In genomic region chr19:28633223-28634030, GRCh38 we compare ENCODE assay signal across 8 cellular contexts.
DNase-seq lines count a peak whose midpoint lies in the region; ATAC-seq and TF ChIP-seq lines count a peak whose summit lies in the region.

No MANE protein-coding gene starts in this region.

- H4K20me1 ChIP-seq in OCI-LY7 (ENCODE audit: insufficient read depth, low read length): no peaks in the 10 kb centered on the region

- intact Hi-C loops in CD8-positive, alpha-beta T cell (cut with DNase I, micrococcal nuclease): loop anchor here (1.0 to 5.0 kb wide), 2 partner anchors 167 to 391 kb away; no protein-coding TSS in a partner anchor
- intact Hi-C loops in OCI-LY7 (cut with micrococcal nuclease; ENCODE audit: unreplicated experiment) (loop anchor here (1.0 to 2.0 kb wide), 3 partner anchors 91 to 391 kb away; no protein-coding TSS in a partner anchor), lower leg skin (cut with DNase I; ENCODE audit: low total_unique reads) (no loop called here)
- intact Hi-C loops in activated naive CD4-positive, alpha-beta T cell treated with anti-CD3 and anti-CD28 coated beads for 36 hours (cut with micrococcal nuclease): loop anchor here (1.0 to 5.0 kb wide), 2 partner anchors 167 to 661 kb away; no protein-coding TSS in a partner anchor

- no peak overlapping the region for H3K4me3 Mint-ChIP-seq in CD8-positive, alpha-beta T cell
- no peak overlapping the region for H3K4me3 Mint-ChIP-seq in activated naive CD4-positive, alpha-beta T cell treated with anti-CD3 and anti-CD28 coated beads for 36 hours

- H3K36me3 ChIP-seq in CD8-positive, alpha-beta T cell (ENCODE audit: insufficient read depth, low read length): no peaks in the 10 kb centered on the region
- no peaks in the 10 kb centered on the region for H3K36me3 ChIP-seq in OCI-LY7 (ENCODE audit: insufficient read depth, low read length)

- H3K4me3 ChIP-seq in CD8-positive, alpha-beta T cell (ENCODE audit: low read depth, low read length): no peak overlapping the region
- no peak overlapping the region for H3K4me3 ChIP-seq in OCI-LY7 (ENCODE audit: low read depth, low read length, poor library complexity, severe bottlenecking)
- no peak overlapping the region for H3K4me3 ChIP-seq in lower leg skin (ENCODE audit: low read depth, poor library complexity, severe bottlenecking)

- H3K4me1 ChIP-seq in CD8-positive, alpha-beta T cell (ENCODE audit: insufficient read depth, low read length): peaks cover 12% of the 10 kb centered on the region
- H3K4me1 ChIP-seq in OCI-LY7 (ENCODE audit: insufficient read depth, low read length, poor library complexity, severe bottlenecking): peaks cover 40% of the 10 kb centered on the region

- H3K27ac Mint-ChIP-seq in CD8-positive, alpha-beta T cell: no peak overlapping the region
- H3K27ac Mint-ChIP-seq in activated naive CD4-positive, alpha-beta T cell treated with anti-CD3 and anti-CD28 coated beads for 36 hours: no peak overlapping the region

- peak overlapping the region; percentile 1; the same call in 1 of the 2 replicates for H2AFZ ChIP-seq in OCI-LY7 (ENCODE audit: low read length)

- H3K4me2 ChIP-seq in OCI-LY7 (ENCODE audit: low read length): peak overlapping the region; percentile 69

- peaks cover 14% of the 10 kb centered on the region; the same call in 1 of the 2 replicates for H3K79me2 ChIP-seq in OCI-LY7 (ENCODE audit: insufficient read depth, low read depth, low read length)

- H3K27ac ChIP-seq in CD8-positive, alpha-beta T cell (ENCODE audit: low read depth, low read length): no peak overlapping the region
- H3K27ac ChIP-seq in OCI-LY7 (ENCODE audit: low read depth, low read length, poor library complexity, severe bottlenecking): peak overlapping the region; percentile 86

- H3K36me3 Mint-ChIP-seq in CD8-positive, alpha-beta T cell: no peaks in the 10 kb centered on the region
- H3K36me3 Mint-ChIP-seq in activated naive CD4-positive, alpha-beta T cell treated with anti-CD3 and anti-CD28 coated beads for 36 hours (ENCODE audit: low read depth): no peaks in the 10 kb centered on the region

- peaks cover 7% of the 10 kb centered on the region for H3K9me3 Mint-ChIP-seq in CD8-positive, alpha-beta T cell
- H3K9me3 Mint-ChIP-seq in activated naive CD4-positive, alpha-beta T cell treated with anti-CD3 and anti-CD28 coated beads for 36 hours: peaks cover 10% of the 10 kb centered on the region

- BruUV-seq in OCI-LY7 (replicated peaks; lab: Mats Ljungman, UMichigan): no TSS peak

- peaks cover 21% of the 10 kb centered on the region for H3K4me1 Mint-ChIP-seq in CD8-positive, alpha-beta T cell (ENCODE audit: low read depth)
- no peaks in the 10 kb centered on the region for H3K4me1 Mint-ChIP-seq in activated naive CD4-positive, alpha-beta T cell treated with anti-CD3 and anti-CD28 coated beads for 36 hours (ENCODE audit: low read depth)

- H3K27me3 Mint-ChIP-seq in CD8-positive, alpha-beta T cell (ENCODE audit: low read depth): no peaks in the 10 kb centered on the region
- no peaks in the 10 kb centered on the region for H3K27me3 Mint-ChIP-seq in activated naive CD4-positive, alpha-beta T cell treated with anti-CD3 and anti-CD28 coated beads for 36 hours (ENCODE audit: low read depth)

- DNase-seq in CD8-positive, alpha-beta T cell: peak in 6 of 7 experiments; percentile 7 to 68 (median 40)
- DNase-seq in OCI-LY7 (ENCODE audit: low spot score) (peak; percentile 76), iPS-NIHi11 (ENCODE audit: low spot score) (peak; percentile 79), lower leg skin (ENCODE audit: low spot score in 2 of 2) (no peak)
- peak; percentile 54 for DNase-seq in activated naive CD4-positive, alpha-beta T cell treated with anti-CD3 and anti-CD28 coated beads for 36 hours
- DNase-seq in stimulated activated CD4-positive, alpha-beta T cell treated with anti-CD3 and anti-CD28 coated beads, Interleukin-1b, Interleukin-23, amount 100 ng/mL, for 48 hours: peak; percentile 51

- no peak for TF ChIP-seq POLR2A in lower leg skin (IDR thresholded peaks at IDR 0.05)

- H3K27me3 ChIP-seq in CD8-positive, alpha-beta T cell (ENCODE audit: insufficient read depth, low read length): no peaks in the 10 kb centered on the region

- H3K9me3 ChIP-seq in CD8-positive, alpha-beta T cell (ENCODE audit: low read length): no peaks in the 10 kb centered on the region
- peaks cover 20% of the 10 kb centered on the region; the same call in 1 of the 2 replicates for H3K9me3 ChIP-seq in OCI-LY7 (ENCODE audit: low read length)

- peak; percentile 73 for TF ChIP-seq CTCF in CD8-positive, alpha-beta T cell (IDR thresholded peaks at IDR 0.05)
- TF ChIP-seq CTCF in OCI-LY7 (conservative IDR thresholded peaks at IDR 0.05; ENCODE audit: low read length): peak; percentile 99
- peak in 1 of 3 donors; percentile 9 for TF ChIP-seq CTCF in lower leg skin (IDR thresholded peaks at IDR 0.05)

- 59 to 63% methylated on average over 11 of the region's 11 CpGs for WGBS in lower leg skin, 2 donors

- H3K9me2 ChIP-seq in OCI-LY7 (ENCODE audit: insufficient read depth, low read length): no peaks in the 10 kb centered on the region

- CTCF ChIA-PET in CD8-positive, alpha-beta T cell (lab: Charles Lee): interaction anchor here (0.6 to 2.5 kb wide), 18 partner anchors 9 to 196 kb away, joined by 3 to 32 read pairs (median 4); no protein-coding TSS in a partner anchor
- CTCF ChIA-PET in OCI-LY7 (lab: Charles Lee; ENCODE audit: unreplicated experiment): interaction anchor here (0.7 to 2.0 kb wide), 7 partner anchors 37 to 204 kb away, joined by 3 to 6 read pairs (median 3); no protein-coding TSS in a partner anchor
- CTCF ChIA-PET in activated naive CD4-positive, alpha-beta T cell treated with anti-CD3 and anti-CD28 coated beads for 36 hours (lab: Charles Lee): interaction anchor here (0.6 to 2.0 kb wide), 6 partner anchors 15 to 658 kb away, joined by 3 to 8 read pairs (median 4); no protein-coding TSS in a partner anchor

- POLR2A ChIA-PET in CD8-positive, alpha-beta T cell (lab: Charles Lee): interaction anchor here (0.5 to 1.8 kb wide), 3 partner anchors 14 to 165 kb away, joined by 3 to 6 read pairs (median 6); no protein-coding TSS in a partner anchor
- POLR2A ChIA-PET in OCI-LY7 (lab: Charles Lee): interaction anchor here (0.9 kb wide), 1 partner anchor 160 kb away, joined by 4 read pairs; no protein-coding TSS in a partner anchor

- peak; percentile 63 for ATAC-seq in CD8-positive, alpha-beta T cell
- peak; percentile 65 for ATAC-seq in HG03354 (IDR thresholded peaks at IDR 0.05; ENCODE audit: poor library complexity, severe bottlenecking, unreplicated experiment)
- no peak for ATAC-seq in GM21526 (IDR thresholded peaks at IDR 0.05; ENCODE audit: low FRiP score, unreplicated experiment)

Comparison
In these comparisons a context has a peak if more than half of its experiments do, and no peak if none do; other contexts are left out.
1. DNase-seq: peak in CD8-positive, alpha-beta T cell (6 of 7), OCI-LY7 (single experiment), activated naive CD4-positive, alpha-beta T cell treated with anti-CD3 and anti-CD28 coated beads for 36 hours (single experiment), iPS-NIHi11 (single experiment) and stimulated activated CD4-positive, alpha-beta T cell treated with anti-CD3 and anti-CD28 coated beads, Interleukin-1b, Interleukin-23, amount 100 ng/mL, for 48 hours (single experiment); none in lower leg skin (0 of 2).